In the genomic region with DNA sequence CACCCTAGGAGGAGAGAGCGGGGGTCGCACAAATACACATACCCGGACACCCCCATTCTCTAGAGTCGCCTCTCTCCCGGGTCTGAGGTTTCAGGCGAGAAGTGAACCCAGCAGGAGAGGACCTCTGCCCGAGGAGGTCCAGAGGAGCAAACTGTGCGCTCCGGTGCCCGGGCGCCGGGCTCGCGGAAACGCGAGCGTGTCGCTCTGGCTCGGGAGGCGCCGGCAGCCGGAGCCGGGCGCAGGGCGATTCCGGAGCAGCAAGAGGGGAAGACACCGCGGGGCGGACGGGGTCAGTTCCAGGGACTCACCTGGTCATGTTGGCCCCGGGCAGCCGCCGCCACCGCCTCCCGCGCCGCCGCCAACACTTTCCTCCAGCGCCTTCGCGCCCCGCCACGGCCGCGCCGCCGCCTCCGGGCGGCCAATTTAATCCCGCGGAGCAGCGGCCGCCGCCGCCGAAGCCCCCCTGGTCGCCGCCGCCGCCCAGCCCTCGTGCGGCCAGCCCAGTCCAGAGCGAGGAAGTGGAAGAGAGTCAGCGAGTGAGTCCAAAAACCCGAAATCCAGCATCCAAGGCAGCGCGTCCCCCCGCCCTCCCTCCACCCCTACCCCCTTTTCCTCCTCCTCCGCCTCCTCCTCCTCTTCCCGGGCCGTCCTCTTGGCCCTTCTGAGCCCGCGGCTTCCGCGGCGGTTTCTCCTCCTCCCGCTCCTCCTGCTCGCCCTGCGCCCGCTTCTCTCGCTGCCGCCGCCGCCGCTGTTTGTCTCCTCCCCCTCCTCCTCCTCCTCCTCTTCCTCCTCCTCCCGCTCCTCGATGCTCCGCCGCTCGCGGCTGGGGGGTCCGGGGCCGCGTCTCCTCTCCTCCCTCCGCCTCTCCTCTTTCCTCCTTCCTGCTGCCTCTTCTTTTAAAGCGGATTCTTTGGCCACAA, we compare ENCODE assay signal across 8 cellular contexts.
DNase-seq lines count a peak whose midpoint lies in the region; ATAC-seq, FAIRE-seq and TF ChIP-seq lines count a peak whose summit lies in the region.

No MANE protein-coding gene starts in this region.

- no peak overlapping the region for H3K4ac ChIP-seq in neuronal stem cell (ENCODE audit: low read length)

- intact Hi-C loops in Calu3 (cut with micrococcal nuclease; ENCODE audit: unreplicated experiment): no loop called here
- intact Hi-C loops in activated T-helper 1 cell treated with anti-CD3 and anti-CD28 coated beads, Interleukin-12 subunit alpha, Interleukin-12 subunit beta, Interleukin-2, Interleukin-4 antibody, amounts not matched to agents 30 ng/mL and 10 ng/mL and 1 ng/mL, durations not matched to agents 14 hours and 24 hours and 36 hours (cut with micrococcal nuclease): no loop called here
- intact Hi-C loops in head of caudate nucleus (cut with DNase I): loop anchor here (10.0 kb wide), 1 partner anchor 253 kb away; no protein-coding TSS in a partner anchor

- H3K36me3 ChIP-seq in neuronal stem cell (replicated peaks in 1 of 2; ENCODE audit: control insufficient read depth in 2 of 2, insufficient read depth in 2 of 2, low read length in 2 of 2): no peaks in the 10 kb centered on the region

- peak overlapping the region; percentile 84 for H3K27ac ChIP-seq in neuronal stem cell (replicated peaks; ENCODE audit: low read length)

- H3K9me3 ChIP-seq in neuronal stem cell (replicated peaks in 1 of 2; ENCODE audit: control insufficient read depth in 2 of 2, insufficient read depth in 1 of 2, low read depth in 1 of 2, low read length in 2 of 2): no peaks in the 10 kb centered on the region

- H3K9ac ChIP-seq in neuronal stem cell (ENCODE audit: low read depth, low read length, poor library complexity): peak overlapping the region; percentile 88

- CTCF ChIA-PET in Calu3 (lab: Charles Lee): no interaction called here

- peak overlapping the region; percentile 83 for H2BK15ac ChIP-seq in neuronal stem cell (ENCODE audit: low read length)

- H4K91ac ChIP-seq in neuronal stem cell (ENCODE audit: low read depth, low read length, poor library complexity): no peak overlapping the region

- ATAC-seq in HG03439 (IDR thresholded peaks at IDR 0.05; ENCODE audit: unreplicated experiment) (no peak), HG02678 (IDR thresholded peaks at IDR 0.05; ENCODE audit: unreplicated experiment) (no peak)

- H2BK5ac ChIP-seq in neuronal stem cell (ENCODE audit: low read length): peak overlapping the region; percentile 98

- peak overlapping the region; percentile 63 for H3K14ac ChIP-seq in neuronal stem cell (ENCODE audit: low read length)

- no peaks in the 10 kb centered on the region for H3K4me1 Mint-ChIP-seq in Calu3 (ENCODE audit: low read depth, unreplicated experiment)
- H3K4me1 Mint-ChIP-seq in activated T-helper 1 cell treated with anti-CD3 and anti-CD28 coated beads, Interleukin-12 subunit alpha, Interleukin-12 subunit beta, Interleukin-2, Interleukin-4 antibody, amounts not matched to agents 30 ng/mL and 10 ng/mL and 1 ng/mL, durations not matched to agents 14 hours and 24 hours and 36 hours (ENCODE audit: low read depth): no peaks in the 10 kb centered on the region

- peaks cover 12 to 29% of the 10 kb centered on the region in 2 donors for H3K4me1 ChIP-seq in neuronal stem cell (ENCODE audit: control insufficient read depth in 2 of 2, insufficient read depth in 1 of 2, low read depth in 1 of 2, low read length in 2 of 2)

- H3K4me3 ChIP-seq in Jurkat, Clone E6-1 (ENCODE audit: low read length): peak overlapping the region; percentile 18
- peak overlapping the region; percentile 87 to 96 for H3K4me3 ChIP-seq in neuronal stem cell (ENCODE audit: low read length in 2 of 2)

- H3K4me3 Mint-ChIP-seq in Calu3 (ENCODE audit: low read depth, unreplicated experiment): peak overlapping the region; percentile 67
- peak overlapping the region; percentile 27 for H3K4me3 Mint-ChIP-seq in activated T-helper 1 cell treated with anti-CD3 and anti-CD28 coated beads, Interleukin-12 subunit alpha, Interleukin-12 subunit beta, Interleukin-2, Interleukin-4 antibody, amounts not matched to agents 30 ng/mL and 10 ng/mL and 1 ng/mL, durations not matched to agents 14 hours and 24 hours and 36 hours

- H3K27me3 Mint-ChIP-seq in Calu3 (ENCODE audit: unreplicated experiment): peaks cover 37% of the 10 kb centered on the region
- peaks cover 48% of the 10 kb centered on the region for H3K27me3 Mint-ChIP-seq in activated T-helper 1 cell treated with anti-CD3 and anti-CD28 coated beads, Interleukin-12 subunit alpha, Interleukin-12 subunit beta, Interleukin-2, Interleukin-4 antibody, amounts not matched to agents 30 ng/mL and 10 ng/mL and 1 ng/mL, durations not matched to agents 14 hours and 24 hours and 36 hours (ENCODE audit: insufficient read depth)

- peak overlapping the region; percentile 57 for H2BK120ac ChIP-seq in neuronal stem cell (ENCODE audit: low read depth, low read length)

- no peaks in the 10 kb centered on the region for H3K36me3 Mint-ChIP-seq in Calu3 (ENCODE audit: insufficient read depth, unreplicated experiment)
- no peaks in the 10 kb centered on the region for H3K36me3 Mint-ChIP-seq in activated T-helper 1 cell treated with anti-CD3 and anti-CD28 coated beads, Interleukin-12 subunit alpha, Interleukin-12 subunit beta, Interleukin-2, Interleukin-4 antibody, amounts not matched to agents 30 ng/mL and 10 ng/mL and 1 ng/mL, durations not matched to agents 14 hours and 24 hours and 36 hours (ENCODE audit: low read depth)

- peak overlapping the region; percentile 67 for H2BK12ac ChIP-seq in neuronal stem cell (ENCODE audit: low read length)

- BruUV-seq in Calu3 (replicated peaks; lab: Mats Ljungman, UMichigan): no TSS peak

- peak overlapping the region; percentile 50 for H2AK5ac ChIP-seq in neuronal stem cell (ENCODE audit: low read depth, low read length)

- peak overlapping the region; percentile 99 for H2AFZ ChIP-seq in neuronal stem cell (ENCODE audit: low read length)

- H3K27ac Mint-ChIP-seq in Calu3 (ENCODE audit: unreplicated experiment): no peak overlapping the region
- H3K27ac Mint-ChIP-seq in activated T-helper 1 cell treated with anti-CD3 and anti-CD28 coated beads, Interleukin-12 subunit alpha, Interleukin-12 subunit beta, Interleukin-2, Interleukin-4 antibody, amounts not matched to agents 30 ng/mL and 10 ng/mL and 1 ng/mL, durations not matched to agents 14 hours and 24 hours and 36 hours: no peak overlapping the region

- DNase-seq in Calu3 (peak; percentile 4), head of caudate nucleus (peak; percentile 52 to 95 (median 88)), neuronal stem cell (ENCODE audit: low spot score) (peak; percentile 69), GM12892 (ENCODE audit: insufficient read length) (no peak)
- peak; percentile 9 for DNase-seq in Jurkat, Clone E6-1 (ENCODE audit: low read depth, low spot score)
- no peak for DNase-seq in activated T-helper 1 cell treated with anti-CD3 and anti-CD28 coated beads, Interleukin-12 subunit alpha, Interleukin-12 subunit beta, Interleukin-2, Interleukin-4 antibody, amounts not matched to agents 30 ng/mL and 10 ng/mL and 1 ng/mL, durations not matched to agents 14 hours and 24 hours and 36 hours (ENCODE audit: low spot score)

- TF ChIP-seq CTCF in Calu3 (IDR thresholded peaks at IDR 0.05; ENCODE audit: unreplicated experiment): no peak

- H3K79me1 ChIP-seq in neuronal stem cell (ENCODE audit: low read depth, low read length): no peaks in the 10 kb centered on the region

- TF ChIP-seq POLR2A in GM12892 (IDR thresholded peaks at IDR 0.05; ENCODE audit: low read depth, low read length): no peak

- FAIRE-seq in GM12892 (lab: Jason Lieb, UNC): no peak

- no peaks in the 10 kb centered on the region for H3K9me3 Mint-ChIP-seq in Calu3 (ENCODE audit: low read depth, unreplicated experiment)
- no peaks in the 10 kb centered on the region for H3K9me3 Mint-ChIP-seq in activated T-helper 1 cell treated with anti-CD3 and anti-CD28 coated beads, Interleukin-12 subunit alpha, Interleukin-12 subunit beta, Interleukin-2, Interleukin-4 antibody, amounts not matched to agents 30 ng/mL and 10 ng/mL and 1 ng/mL, durations not matched to agents 14 hours and 24 hours and 36 hours

- no peak overlapping the region for H4K8ac ChIP-seq in neuronal stem cell (ENCODE audit: low read depth, low read length)

- no peaks in the 10 kb centered on the region for H3K27me3 ChIP-seq in neuronal stem cell (ENCODE audit: control insufficient read depth in 3 of 3, insufficient read depth in 3 of 3, low read depth in 1 of 3, low read length in 3 of 3)

- H3K4me2 ChIP-seq in neuronal stem cell (ENCODE audit: insufficient read depth, low read length, poor library complexity, severe bottlenecking): peak overlapping the region; percentile 97

- peak overlapping the region; percentile 34 for H3K23ac ChIP-seq in neuronal stem cell (ENCODE audit: low read depth, low read length, poor library complexity)

- H3K18ac ChIP-seq in neuronal stem cell (ENCODE audit: low read length): peak overlapping the region; percentile 99

- WGBS in neuronal stem cell (ENCODE audit: extremely low coverage in 2 of 2, insufficient read length in 2 of 2, insufficient replicate concordance in 1 of 2), 2 donors: no CpG with 5 or more reads among the region's 96 CpGs

Comparison
In these comparisons a context has a peak if more than half of its experiments do, and no peak if none do; other contexts are left out.
1. DNase-seq: peak in Calu3 (single experiment), Jurkat, Clone E6-1 (single experiment), head of caudate nucleus (42 of 42) and neuronal stem cell (single experiment); none in activated T-helper 1 cell treated with anti-CD3 and anti-CD28 coated beads, Interleukin-12 subunit alpha, Interleukin-12 subunit beta, Interleukin-2, Interleukin-4 antibody, amounts not matched to agents 30 ng/mL and 10 ng/mL and 1 ng/mL, durations not matched to agents 14 hours and 24 hours and 36 hours (single experiment) and GM12892 (single experiment).